ENCODE assay signal across 8 cellular contexts in genomic region chr6:26021350-26022165, GRCh38. TPM values are rescaled to one million over a fixed set of nuclear protein-coding genes. Genes with fewer than 3 reads are reported as not detected.
DNase-seq lines count a peak whose midpoint lies in the region; ATAC-seq and TF ChIP-seq lines count a peak whose summit lies in the region.

No MANE protein-coding gene starts in this region.

- H3K9ac ChIP-seq in colonic mucosa (ENCODE audit: low read depth in 2 of 2, low read length in 2 of 2), result peak overlapping the region; percentile 89 to 91

- H3K27me3 ChIP-seq in BE2C (no peaks in the 10 kb centered on the region), colonic mucosa (no peaks in the 10 kb centered on the region)

- H3K4me3 ChIP-seq in BE2C (ENCODE audit: low read depth, low read length) (peak overlapping the region; percentile 94), colonic mucosa (peak overlapping the region; percentile 53)

- H3K4me1 Mint-ChIP-seq in activated CD4-positive, alpha-beta T cell treated with anti-CD3 and anti-CD28 coated beads, Interleukin-2, amount 10 ng/mL, durations not matched to agents 24 days and 14 days, result peaks cover 46% of the 10 kb centered on the region

- peak overlapping the region; percentile 100 for H3K27ac Mint-ChIP-seq in activated CD4-positive, alpha-beta T cell treated with anti-CD3 and anti-CD28 coated beads, Interleukin-2, amount 10 ng/mL, durations not matched to agents 24 days and 14 days

- ATAC-seq in GM19351 (IDR thresholded peaks at IDR 0.05; ENCODE audit: unreplicated experiment), result peak; percentile 47
- ATAC-seq in HG03469 (IDR thresholded peaks at IDR 0.05; ENCODE audit: unreplicated experiment), result peak; percentile 27
- peak; percentile 68 for ATAC-seq in left lobe of liver

- H3K27ac ChIP-seq in colonic mucosa, result peak overlapping the region; percentile 99

- intact Hi-C loops in activated CD4-positive, alpha-beta T cell treated with anti-CD3 and anti-CD28 coated beads, Interleukin-2, amount 10 ng/mL, durations not matched to agents 24 days and 14 days (cut with micrococcal nuclease), result loop anchor here (1.0 to 10.0 kb wide), 6 partner anchors 22 to 1813 kb away; partner anchors contain the start of genes HMGN4 and RIPOR2
- intact Hi-C loops in colonic mucosa (cut with DNase I), result no loop called here

- H3K36me3 ChIP-seq in BE2C, result no peaks in the 10 kb centered on the region
- no peaks in the 10 kb centered on the region for H3K36me3 ChIP-seq in colonic mucosa

- H3K9me3 Mint-ChIP-seq in activated CD4-positive, alpha-beta T cell treated with anti-CD3 and anti-CD28 coated beads, Interleukin-2, amount 10 ng/mL, durations not matched to agents 24 days and 14 days, result no peaks in the 10 kb centered on the region

- TF ChIP-seq CTCF in BE2C (IDR thresholded peaks at IDR 0.05; ENCODE audit: low read depth, low read length) (no peak), colonic mucosa (IDR thresholded peaks at IDR 0.05) (no peak)

- peak overlapping the region; percentile 93 for H3K4me3 Mint-ChIP-seq in activated CD4-positive, alpha-beta T cell treated with anti-CD3 and anti-CD28 coated beads, Interleukin-2, amount 10 ng/mL, durations not matched to agents 24 days and 14 days

- DNase-seq in BE2C, result peak; percentile 95
- DNase-seq in NCI-H526 treated with DMSO at 0.1 percent for 48 hours (lab: John Stamatoyannopoulos, UW), result peak; percentile 73
- DNase-seq in activated CD4-positive, alpha-beta T cell treated with anti-CD3 and anti-CD28 coated beads, Interleukin-2, amount 10 ng/mL, durations not matched to agents 24 days and 14 days, result peak; percentile 96
- peak; percentile 97 for DNase-seq in colonic mucosa
- DNase-seq in left lobe of liver (ENCODE audit: low spot score), result peak; percentile 91
- DNase-seq in stimulated activated CD4-positive, alpha-beta T cell treated with anti-CD3 and anti-CD28 coated beads, Interleukin-2, amount 100 ng/mL, for 4 hours (ENCODE audit: low read depth), result peak; percentile 80

- H3K4me1 ChIP-seq in BE2C (no peaks in the 10 kb centered on the region; the same call in none of the 2 replicates), colonic mucosa (no peaks in the 10 kb centered on the region)

- H3K9me3 ChIP-seq in BE2C, result no peaks in the 10 kb centered on the region
- H3K9me3 ChIP-seq in colonic mucosa, result no peaks in the 10 kb centered on the region

- peaks cover 2% of the 10 kb centered on the region for H3K36me3 Mint-ChIP-seq in activated CD4-positive, alpha-beta T cell treated with anti-CD3 and anti-CD28 coated beads, Interleukin-2, amount 10 ng/mL, durations not matched to agents 24 days and 14 days (ENCODE audit: low read depth)

- H3K27me3 Mint-ChIP-seq in activated CD4-positive, alpha-beta T cell treated with anti-CD3 and anti-CD28 coated beads, Interleukin-2, amount 10 ng/mL, durations not matched to agents 24 days and 14 days, result no peaks in the 10 kb centered on the region

RNA-seq across cellular contexts. Expression of gene TRIM38, which starts 59.0 kb away (rescaled TPM):
- polyA plus RNA-seq in BE2C (2012; ENCODE audit: insufficient read depth, insufficient read length, low read depth), result 1.4 TPM
- total RNA-seq in activated CD4-positive, alpha-beta T cell treated with anti-CD3 and anti-CD28 coated beads, Interleukin-2, amount 10 ng/mL, durations not matched to agents 24 days and 14 days, result 23.0 and 24.5 TPM in 2 replicates
- 10 to 100 TPM in 1 of 2 donors, 1 to 10 TPM in 1; 9.7 to 13.4 TPM for total RNA-seq in colonic mucosa
- total RNA-seq in left lobe of liver, result 4.3 TPM

Comparison
In these comparisons a context has a peak if more than half of its experiments do, and no peak if none do; other contexts are left out.
1. Peak in every context shown above with its lines: DNase-seq, ATAC-seq, H3K4me3 ChIP-seq and H3K27ac ChIP-seq.